In genomic region chr16:87392823-87393679, GRCh38 we compare ENCODE assay signal across 8 cellular contexts. TPM values are rescaled to one million over a fixed set of nuclear protein-coding genes. Genes with fewer than 3 reads are reported as not detected.
DNase-seq lines count a peak whose midpoint lies in the region; ATAC-seq and TF ChIP-seq lines count a peak whose summit lies in the region.

No MANE protein-coding gene starts in this region.

- WGBS in right cardiac atrium: 2% methylated on average over 53 of the region's 53 CpGs

- ATAC-seq in Panc1 (peak; percentile 9), right cardiac atrium (no peak), HG02759 (IDR thresholded peaks at IDR 0.05; ENCODE audit: unreplicated experiment) (no peak), GM21526 (IDR thresholded peaks at IDR 0.05; ENCODE audit: low FRiP score, unreplicated experiment) (no peak)
- no peak for ATAC-seq in activated naive CD8-positive, alpha-beta T cell treated with anti-CD3 and anti-CD28 coated beads, Interleukin-2, amount 50 U/mL, for 24 hours

- peaks cover 11% of the 10 kb centered on the region for H3K36me3 Mint-ChIP-seq in activated naive CD8-positive, alpha-beta T cell treated with anti-CD3 and anti-CD28 coated beads, Interleukin-2, amount 50 U/mL, for 24 hours (ENCODE audit: low read depth)

- TF ChIP-seq CTCF in GM20000 (IDR thresholded peaks at IDR 0.05; ENCODE audit: extremely low read depth, missing control alignments) (no peak), Panc1 (IDR thresholded peaks at IDR 0.05) (no peak)

- no peaks in the 10 kb centered on the region for H3K27me3 Mint-ChIP-seq in activated naive CD8-positive, alpha-beta T cell treated with anti-CD3 and anti-CD28 coated beads, Interleukin-2, amount 50 U/mL, for 24 hours

- peak; percentile 80 for DNase-seq in Ammon's horn (ENCODE audit: low spot score)
- peak; percentile 49 for DNase-seq in GM20000 (ENCODE audit: low spot score)
- DNase-seq in Panc1 (ENCODE audit: low read depth, low spot score): no peak
- DNase-seq in activated naive CD8-positive, alpha-beta T cell treated with anti-CD3 and anti-CD28 coated beads, Interleukin-2, amount 50 U/mL, for 24 hours: peak; percentile 59
- DNase-seq in right cardiac atrium: peak; percentile 53 to 81 (median 78)
- DNase-seq in pons (ENCODE audit: low spot score): peak; percentile 57

- in situ Hi-C loops in Panc1 (cut with HindIII; ENCODE audit: low pct_unique_long_range_greater_than_20kb, low sequenced_read_pairs): no loop called here

- no peaks in the 10 kb centered on the region for H3K9me3 Mint-ChIP-seq in activated naive CD8-positive, alpha-beta T cell treated with anti-CD3 and anti-CD28 coated beads, Interleukin-2, amount 50 U/mL, for 24 hours

- H3K27ac ChIP-seq in Panc1 (ENCODE audit: low read length) (peak overlapping the region; percentile 81), right cardiac atrium (ENCODE audit: low read length) (peak overlapping the region; percentile 63)

- POLR2A ChIA-PET in Panc1 (lab: Charles Lee): interaction anchor here (0.9 kb wide), 1 partner anchor 9 kb away, joined by 4 read pairs; the partner anchor contains the start of gene FBXO31

- H3K4me3 ChIP-seq in Panc1 (ENCODE audit: low read depth in 2 of 2, low read length in 2 of 2): peak overlapping the region; percentile 73 to 94
- peak overlapping the region; percentile 71 for H3K4me3 ChIP-seq in right cardiac atrium (ENCODE audit: low read length)

- H3K27me3 ChIP-seq in Panc1 (ENCODE audit: control insufficient read depth, insufficient read depth, low read length) (no peaks in the 10 kb centered on the region), right cardiac atrium (ENCODE audit: control insufficient read depth, insufficient read depth) (no peaks in the 10 kb centered on the region)

- H3K36me3 ChIP-seq in Panc1 (ENCODE audit: control insufficient read depth, insufficient read depth, low read length): peaks cover 7% of the 10 kb centered on the region

- CTCF ChIA-PET in Panc1 (lab: Charles Lee): interaction anchor here (1.2 kb wide), 1 partner anchor 243 kb away, joined by 3 read pairs; no protein-coding TSS in a partner anchor

- intact Hi-C loops in Panc1 (cut with micrococcal nuclease; ENCODE audit: unreplicated experiment): no loop called here
- intact Hi-C loops in right cardiac atrium (cut with DNase I): loop anchor here in 2 of 4 donors (10.0 kb wide), 2 partner anchors 242 to 372 kb away; partner anchors contain the start of gene KLHDC4 (in 1 of the 2)

- BruUV-seq in Panc1 (replicated peaks; lab: Mats Ljungman, UMichigan): TSS peak; percentile 86

- H3K4me1 Mint-ChIP-seq in activated naive CD8-positive, alpha-beta T cell treated with anti-CD3 and anti-CD28 coated beads, Interleukin-2, amount 50 U/mL, for 24 hours: peaks cover 48% of the 10 kb centered on the region

- peak overlapping the region; percentile 89 for H3K4me3 Mint-ChIP-seq in activated naive CD8-positive, alpha-beta T cell treated with anti-CD3 and anti-CD28 coated beads, Interleukin-2, amount 50 U/mL, for 24 hours

- H3K27ac Mint-ChIP-seq in activated naive CD8-positive, alpha-beta T cell treated with anti-CD3 and anti-CD28 coated beads, Interleukin-2, amount 50 U/mL, for 24 hours: peak overlapping the region; percentile 90

- H3K9me3 ChIP-seq in Panc1 (ENCODE audit: control insufficient read depth, insufficient read depth, low read depth, low read length) (no peaks in the 10 kb centered on the region), right cardiac atrium (ENCODE audit: control insufficient read depth, low read length) (no peaks in the 10 kb centered on the region)

- H3K4me1 ChIP-seq in Panc1 (ENCODE audit: control insufficient read depth, insufficient read depth, low read length) (peaks cover 29% of the 10 kb centered on the region), right cardiac atrium (ENCODE audit: control insufficient read depth, insufficient read depth, low read length) (peaks cover 6% of the 10 kb centered on the region)

RNA-seq across cellular contexts. Expression of gene MAP1LC3B, which starts 0.9 kb away (rescaled TPM):
- total RNA-seq in Panc1 (2021; ENCODE audit: unreplicated experiment) (75.2 TPM), right cardiac atrium (100 to 1,000 TPM in 3 of 4 donors, 10 to 100 TPM in 1; 87.7 to 114 (median 108) TPM)
- polyA plus RNA-seq in Panc1 (2012; ENCODE audit: insufficient read length): 64.3 TPM
- polyA plus RNA-seq in right cardiac atrium: 115 TPM

RNA-seq across cellular contexts. Expression of gene FBXO31, which starts 9.5 kb away (rescaled TPM):
- total RNA-seq in Panc1 (2021; ENCODE audit: unreplicated experiment): 22.4 TPM
- polyA plus RNA-seq in Panc1 (2012; ENCODE audit: insufficient read length): 17.6 TPM
- total RNA-seq in right cardiac atrium: 10 to 100 TPM; 47.8 to 66.1 (median 57.5) TPM
- polyA plus RNA-seq in right cardiac atrium: 24.3 TPM
